In genomic region chr15:70387086-70387485, GRCh38 we compare ENCODE assay signal across 15 cellular contexts.
A peak's percentile ranks its signal among the peaks of the same experiment; 100 is the strongest.
DNase-seq lines count a peak whose midpoint lies in the region; ATAC-seq, FAIRE-seq and TF ChIP-seq lines count a peak whose summit lies in the region.
"Had no signal": no experiment of that assay in that cellular context is flagged by ENCODE, and none has a peak within 500 bp of the region (broad histone marks: within the 10 kb centered on the region; RNA-seq: fewer than 3 reads in every experiment).

No MANE protein-coding gene starts in this region.

- H3K4me1 Mint-ChIP-seq in endodermal cell (peaks cover 16% of the 10 kb centered on the region), naive B cell (peaks cover 13 to 38% (median 35%) of the 10 kb centered on the region in 3 donors)

- no peaks in the 10 kb centered on the region for H3K9me2 ChIP-seq in OCI-LY7 (ENCODE audit: insufficient read depth, low read length)

- ATAC-seq in naive B cell (ENCODE audit: low read depth in 2 of 2), result no peak

- H3K79me2 ChIP-seq in OCI-LY7 (ENCODE audit: insufficient read depth, low read depth, low read length), result no peaks in the 10 kb centered on the region

- H3K4me1 ChIP-seq in BE2C (peaks cover 36% of the 10 kb centered on the region), OCI-LY7 (ENCODE audit: insufficient read depth, low read length, poor library complexity, severe bottlenecking) (peaks cover 26% of the 10 kb centered on the region), endodermal cell (ENCODE audit: control insufficient read depth, insufficient read depth, low read length) (peaks cover 4% of the 10 kb centered on the region), kidney (ENCODE audit: control insufficient read depth in 1 of 2, insufficient read depth in 1 of 2, low read depth in 1 of 2, low read length in 2 of 2) (no peaks in the 10 kb centered on the region)
- H3K4me1 ChIP-seq: Peyer's patch had no signal

- no peaks in the 10 kb centered on the region for H4K20me1 ChIP-seq in OCI-LY7 (ENCODE audit: insufficient read depth, low read length)

- in situ Hi-C loops in ACHN (cut with HindIII; ENCODE audit: low pct_ligation_motif_present, low pct_unique_long_range_greater_than_20kb, low sequenced_read_pairs), result no loop called here

- H3K9me3 Mint-ChIP-seq in endodermal cell (peaks cover 8% of the 10 kb centered on the region), naive B cell (peaks cover 0 to 3% (median 2%) of the 10 kb centered on the region in 7 donors)

- CTCF ChIA-PET in OCI-LY7 (lab: Charles Lee; ENCODE audit: unreplicated experiment), result interaction anchor here (0.6 kb wide), 1 partner anchor 80 kb away, joined by 3 read pairs; no protein-coding TSS in a partner anchor

- H3K36me3 ChIP-seq in BE2C (no peaks in the 10 kb centered on the region), OCI-LY7 (ENCODE audit: insufficient read depth, low read length) (no peaks in the 10 kb centered on the region), endodermal cell (ENCODE audit: control insufficient read depth, insufficient read depth, low read length) (no peaks in the 10 kb centered on the region), kidney (ENCODE audit: control insufficient read depth in 1 of 2, insufficient read depth in 2 of 2, low read length in 2 of 2) (no peaks in the 10 kb centered on the region)
- H3K36me3 ChIP-seq: Peyer's patch had no signal

- H3K4me2 ChIP-seq in OCI-LY7 (ENCODE audit: low read length), result peak overlapping the region; percentile 49

- H3K4me3 Mint-ChIP-seq in endodermal cell, result no peak overlapping the region
- peak overlapping the region in 5 of 8 donors; percentile 50 to 79 (median 64) for H3K4me3 Mint-ChIP-seq in naive B cell

- H3K27me3 Mint-ChIP-seq in endodermal cell (ENCODE audit: insufficient read depth) (peaks cover 1% of the 10 kb centered on the region), naive B cell (no peaks in the 10 kb centered on the region)

- H3K27me3 ChIP-seq in BE2C, result no peaks in the 10 kb centered on the region
- no peaks in the 10 kb centered on the region for H3K27me3 ChIP-seq in endodermal cell (ENCODE audit: control insufficient read depth, insufficient read depth, low read length, poor library complexity, severe bottlenecking)
- H3K27me3 ChIP-seq: Peyer's patch had no signal

- H3K36me3 Mint-ChIP-seq in endodermal cell (ENCODE audit: low read depth) (no peaks in the 10 kb centered on the region), naive B cell (no peaks in the 10 kb centered on the region)

- 0 out of 2 replicates have a peak overlapping the region, but pooled peaks have one; percentile 4 for H2AFZ ChIP-seq in OCI-LY7 (ENCODE audit: low read length)

- DNase-seq in BE2C, result peak; percentile 66
- no peak for DNase-seq in OCI-LY7 (ENCODE audit: low spot score)
- peak; percentile 30 for DNase-seq in endodermal cell
- DNase-seq in naive B cell, result no peak
- DNase-seq in kidney, result no peak
- DNase-seq in stimulated activated naive CD4-positive, alpha-beta T cell (lab: John Stamatoyannopoulos, UW), result no peak
- no peak for DNase-seq in activated T-cell treated with anti-CD3 and anti-CD28 coated beads, Interleukin-2, amount 50 U/mL, for 48 hours
- DNase-seq in ACHN, result no peak
- DNase-seq: AML-193, DMS79 treated with DMSO at 0.1 percent for 48 hours, MM.1S, NCI-H1092, NCI-H510A treated with DMSO at 0.1 percent for 48 hours, NCI-H774 had no signal

- WGBS in endodermal cell (ENCODE audit: insufficient coverage in 1 of 2, insufficient read length in 1 of 2), 2 experiments, result 92 to 93% methylated on average over 7 to 9 of the region's 9 CpGs

- H3K9me3 ChIP-seq in BE2C (no peaks in the 10 kb centered on the region), OCI-LY7 (ENCODE audit: low read length) (no peaks in the 10 kb centered on the region), endodermal cell (ENCODE audit: control insufficient read depth, low read length) (peaks cover 11% of the 10 kb centered on the region), kidney (ENCODE audit: control insufficient read depth in 1 of 2, low read length in 2 of 2) (no peaks in the 10 kb centered on the region)
- H3K9me3 ChIP-seq: Peyer's patch had no signal

- POLR2A ChIA-PET in OCI-LY7 (lab: Charles Lee), result no interaction called here

- no TSS peak for BruUV-seq in OCI-LY7 (replicated peaks; lab: Mats Ljungman, UMichigan)

- H3K27ac Mint-ChIP-seq in endodermal cell (no peak overlapping the region), naive B cell (peak overlapping the region in 4 of 6 donors; percentile 80 to 96 (median 94))

- intact Hi-C loops in OCI-LY7 (cut with micrococcal nuclease; ENCODE audit: unreplicated experiment), result no loop called here
- intact Hi-C loops in kidney (cut with DNase I), result no loop called here

- TF ChIP-seq CTCF in BE2C (IDR thresholded peaks at IDR 0.05; ENCODE audit: low read depth, low read length), result no peak
- no peak for TF ChIP-seq CTCF in OCI-LY7 (conservative IDR thresholded peaks at IDR 0.05; ENCODE audit: low read length)
- TF ChIP-seq CTCF in endodermal cell (conservative IDR thresholded peaks at IDR 0.05), result no peak
- TF ChIP-seq CTCF in kidney (IDR thresholded peaks at IDR 0.05; ENCODE audit: borderline replicate concordance, extremely low read depth, insufficient read depth), result no peak

- H3K4me3 ChIP-seq in BE2C (ENCODE audit: low read depth, low read length) (peak overlapping the region; percentile 27), OCI-LY7 (ENCODE audit: low read depth, low read length, poor library complexity, severe bottlenecking) (no peak overlapping the region), endodermal cell (ENCODE audit: low read length) (no peak overlapping the region), kidney (ENCODE audit: low read length in 2 of 2) (no peak overlapping the region)
- H3K4me3 ChIP-seq: Peyer's patch had no signal

- H3K27ac ChIP-seq in OCI-LY7 (ENCODE audit: low read depth, low read length, poor library complexity, severe bottlenecking), result no peak overlapping the region
- peak overlapping the region; percentile 83 for H3K27ac ChIP-seq in endodermal cell (ENCODE audit: low read depth, low read length)
- H3K27ac ChIP-seq in kidney (ENCODE audit: low read depth in 2 of 2, low read length in 2 of 2), result no peak overlapping the region

- H3K9ac ChIP-seq in endodermal cell (ENCODE audit: extremely low read depth, low read length, poor library complexity, severe bottlenecking), result no peak overlapping the region
- H3K9ac ChIP-seq in kidney (ENCODE audit: low read length in 2 of 2), result no peak overlapping the region

- no peak for FAIRE-seq in kidney (lab: Jason Lieb, UNC)

Comparison
In these comparisons a context has a peak if more than half of its experiments do, and no peak if none do; other contexts are left out.
1. DNase-seq: peak in BE2C (single experiment) and endodermal cell (single experiment); none in OCI-LY7 (single experiment), naive B cell (single experiment), kidney (single experiment), stimulated activated naive CD4-positive, alpha-beta T cell (0 of 6), activated T-cell treated with anti-CD3 and anti-CD28 coated beads, Interleukin-2, amount 50 U/mL, for 48 hours (0 of 2) and ACHN (single experiment).